In the genomic region with DNA sequence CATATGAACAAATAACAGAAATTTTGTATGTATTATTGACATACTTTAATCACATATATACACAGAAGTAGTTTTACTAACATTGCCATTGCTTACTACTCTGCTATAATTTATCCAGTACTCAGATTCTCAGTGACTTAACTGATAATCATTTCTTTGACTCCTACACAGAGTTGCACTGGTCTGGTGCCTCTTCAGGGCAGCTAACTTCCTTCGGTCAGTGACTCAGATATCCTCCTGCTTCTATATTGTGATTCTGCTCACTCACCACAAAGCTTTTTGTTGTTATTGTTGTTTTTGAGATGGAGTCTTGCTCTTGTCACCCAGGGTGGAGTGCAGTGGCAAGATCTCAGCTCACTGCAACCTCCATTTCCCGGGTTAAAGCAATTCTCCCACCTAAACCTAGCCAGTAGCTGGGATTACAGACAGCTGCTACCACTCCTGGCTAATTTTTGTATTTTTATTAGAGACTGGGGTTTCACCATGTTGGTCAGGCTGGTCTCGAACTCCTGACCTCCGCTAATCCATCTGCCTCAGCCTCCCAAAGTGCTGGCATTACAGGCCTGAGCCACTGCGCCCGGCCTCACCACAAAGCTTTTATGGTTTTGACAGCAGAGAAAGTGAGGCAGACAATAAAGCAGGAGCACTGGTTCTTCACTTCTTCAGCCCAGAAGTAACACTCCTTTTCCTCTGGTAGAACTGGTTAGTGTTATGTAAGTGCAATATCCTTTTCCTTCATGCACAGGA, we compare ENCODE assay signal across 19 cellular contexts.
"Had no signal": no experiment of that assay in that cellular context is flagged by ENCODE, and none has a peak within 500 bp of the region (broad histone marks: within the 10 kb centered on the region; RNA-seq: fewer than 3 reads in every experiment).

No MANE protein-coding gene starts in this region.

- H3K4me3 Mint-ChIP-seq: activated CD4-positive, alpha-beta T cell treated with anti-CD3 and anti-CD28 coated beads, Interleukin-2, amount 10 ng/mL, durations not matched to agents 7 days and 5 days; activated CD8-positive, alpha-beta T cell treated with anti-CD3 and anti-CD28 coated beads, Interleukin-2, amount 10 ng/mL, durations not matched to agents 7 days and 5 days; activated naive CD4-positive, alpha-beta T cell treated with anti-CD3 and anti-CD28 coated beads for 36 hours; activated T-cell treated with anti-CD3 and anti-CD28 coated beads, Interleukin-2, amount 50 U/mL, for 24 hours; dendritic cell treated with granulocyte-macrophage colony-stimulating factor and Interleukin-4, amounts not matched to agents 40 ng/mL and 50 ng/mL, for 4 days had no signal

- H3K9me3 ChIP-seq: ascending aorta, esophagus muscularis mucosa, prostate gland, right atrium auricular region had no signal

- H3K27ac ChIP-seq: ascending aorta, esophagus muscularis mucosa, prostate gland, right atrium auricular region had no signal

- H3K27me3 ChIP-seq: ascending aorta, esophagus muscularis mucosa, right atrium auricular region had no signal

- H3K4me3 ChIP-seq: ascending aorta, esophagus muscularis mucosa, lung, prostate gland, right atrium auricular region had no signal

- H3K4me1 ChIP-seq: ascending aorta, esophagus muscularis mucosa, prostate gland, right atrium auricular region had no signal

- H3K4me1 Mint-ChIP-seq: activated CD4-positive, alpha-beta T cell treated with anti-CD3 and anti-CD28 coated beads, Interleukin-2, amount 10 ng/mL, durations not matched to agents 7 days and 5 days had no signal

- H3K27me3 Mint-ChIP-seq: activated CD4-positive, alpha-beta T cell treated with anti-CD3 and anti-CD28 coated beads, Interleukin-2, amount 10 ng/mL, durations not matched to agents 7 days and 5 days; activated T-cell treated with anti-CD3 and anti-CD28 coated beads, Interleukin-2, amount 50 U/mL, for 24 hours; dendritic cell treated with granulocyte-macrophage colony-stimulating factor and Interleukin-4, amounts not matched to agents 40 ng/mL and 50 ng/mL, for 4 days had no signal

- H3K27ac Mint-ChIP-seq: activated CD4-positive, alpha-beta T cell treated with anti-CD3 and anti-CD28 coated beads, Interleukin-2, amount 10 ng/mL, durations not matched to agents 7 days and 5 days; activated CD8-positive, alpha-beta T cell treated with anti-CD3 and anti-CD28 coated beads, Interleukin-2, amount 10 ng/mL, durations not matched to agents 7 days and 5 days; activated naive CD4-positive, alpha-beta T cell treated with anti-CD3 and anti-CD28 coated beads for 36 hours; activated T-cell treated with anti-CD3 and anti-CD28 coated beads, Interleukin-2, amount 50 U/mL, for 24 hours; activated T-helper 2 cell treated with anti-CD3 and anti-CD28 coated beads, Interferon-gamma antibody, Interleukin-2, Interleukin-4, amounts not matched to agents 10 μg/mL and 5 μg/mL and 100 μg/mL, durations not matched to agents 14 hours and 24 hours and 36 hours; dendritic cell treated with granulocyte-macrophage colony-stimulating factor and Interleukin-4, amounts not matched to agents 40 ng/mL and 50 ng/mL, for 4 days had no signal

- ATAC-seq: activated CD4-positive, CD25-positive, alpha-beta regulatory T cell treated with anti-CD3 and anti-CD28 coated beads, Interleukin-2, amount 50 U/mL, for 24 hours; activated CD8-positive, alpha-beta T cell treated with anti-CD3 and anti-CD28 coated beads, Interleukin-2, amount 10 ng/mL, durations not matched to agents 7 days and 5 days; left colon had no signal

- DNase-seq: activated CD4-positive, alpha-beta T cell treated with anti-CD3 and anti-CD28 coated beads, Interleukin-2, amount 10 ng/mL, durations not matched to agents 7 days and 5 days; activated CD8-positive, alpha-beta T cell treated with anti-CD3 and anti-CD28 coated beads, Interleukin-2, amount 10 ng/mL, durations not matched to agents 7 days and 5 days; activated naive CD4-positive, alpha-beta T cell treated with anti-CD3 and anti-CD28 coated beads for 36 hours; activated T-cell treated with anti-CD3 and anti-CD28 coated beads, Interleukin-2, amount 50 U/mL, for 24 hours; effector memory CD4-positive, alpha-beta T cell; left colon; midbrain; stimulated activated CD4-positive, alpha-beta T cell treated with anti-CD3 and anti-CD28 coated beads, Interleukin-12 subunit alpha, Interleukin-12 subunit beta, amount 100 ng/mL, for 4 hours; stimulated activated CD4-positive, alpha-beta T cell treated with anti-CD3 and anti-CD28 coated beads, Interleukin-1b, Interleukin-23, amount 100 ng/mL, for 48 hours; stimulated activated CD8-positive, alpha-beta memory T cell treated with anti-CD3 and anti-CD28 coated beads, Interleukin-4, amount 100 ng/mL, for 48 hours; stimulated activated naive CD4-positive, alpha-beta T cell had no signal

- H3K36me3 ChIP-seq: ascending aorta, esophagus muscularis mucosa, prostate gland, right atrium auricular region had no signal

- H3K9me3 Mint-ChIP-seq: activated CD4-positive, alpha-beta T cell treated with anti-CD3 and anti-CD28 coated beads, Interleukin-2, amount 10 ng/mL, durations not matched to agents 7 days and 5 days had no signal
